In genomic region chr2:188285049-188285448, GRCh38 we compare ENCODE assay signal across 20 cellular contexts. TPM values are rescaled to one million over a fixed set of nuclear protein-coding genes. Genes with fewer than 3 reads are reported as not detected.
DNase-seq lines count a peak whose midpoint lies in the region; ATAC-seq, FAIRE-seq and TF ChIP-seq lines count a peak whose summit lies in the region.
"Had no signal": no experiment of that assay in that cellular context is flagged by ENCODE, and none has a peak within 500 bp of the region (broad histone marks: within the 10 kb centered on the region; RNA-seq: fewer than 3 reads in every experiment).

No MANE protein-coding gene starts in this region.

- H3K27me3 ChIP-seq in K562 (ENCODE audit: control insufficient read depth in 2 of 2, insufficient read depth in 2 of 2, low read length in 2 of 2), result no peaks in the 10 kb centered on the region
- H3K27me3 ChIP-seq in ascending aorta, result no peaks in the 10 kb centered on the region

- no peak for FAIRE-seq in K562 (lab: Jason Lieb, UNC)
- FAIRE-seq: H54 had no signal

- in situ Hi-C loops in K562 (cut with MboI), result no loop called here

- intact Hi-C loops in K562 (cut with micrococcal nuclease) (no loop called here), ascending aorta (cut with DNase I) (no loop called here)

- no peak for TF ChIP-seq EP300 in K562 (IDR thresholded peaks at IDR 0.05; ENCODE audit: low read length)

- H3K27me3 Mint-ChIP-seq in T-cell, result peaks cover 0 to 13% of the 10 kb centered on the region in 2 donors

- no TSS peak for BruUV-seq in K562 (replicated peaks; lab: Mats Ljungman, UMichigan)

- H3K4me3 Mint-ChIP-seq in T-cell, result no peak overlapping the region
- H3K4me3 Mint-ChIP-seq: HFFc6 had no signal

- no peak overlapping the region for H3K27ac Mint-ChIP-seq in T-cell
- H3K27ac Mint-ChIP-seq: HFFc6 had no signal

- H3K36me3 ChIP-seq in K562 (ENCODE audit: control insufficient read depth, insufficient read depth, low read length) (peaks cover 18% of the 10 kb centered on the region), ascending aorta (no peaks in the 10 kb centered on the region)

- POLR2A ChIA-PET in K562 (lab: Yijun Ruan, JAX), result interaction anchor here (1.3 kb wide), 1 partner anchor 74 kb away, joined by 5 read pairs; no protein-coding TSS in a partner anchor
- POLR2A ChIA-PET in T-cell (lab: Charles Lee), result no interaction called here

- DNase-seq in NCI-H2029 treated with DMSO at 0.1 percent for 48 hours (lab: John Stamatoyannopoulos, UW) (peak; percentile 80), K562 (ENCODE audit: extremely low read depth in 1 of 4, low spot score in 3 of 4) (no peak), mucosa of gallbladder (ENCODE audit: low spot score) (peak; percentile 31), iPS-NIHi11 (ENCODE audit: low spot score) (no peak), ascending aorta (ENCODE audit: low spot score in 2 of 2) (no peak), retina (no peak), T-cell (no peak)
- DNase-seq: C1 segment of cervical spinal cord, DMS 273 treated with DMSO at 0.1 percent for 48 hours, EL, HFFc6, Karpas-422, NCI-H1436, NCI-H2081, NCI-H2227 treated with DMSO at 0.1 percent for 48 hours, NCI-H526, RPMI8226, SIG-M5 had no signal

- H3K27ac ChIP-seq in 22Rv1 (peak overlapping the region; percentile 12; the same call in 1 of the 2 replicates), K562 (ENCODE audit: extremely low read depth, low read depth, low read length) (peak overlapping the region; percentile 72; the same call in 2 of the 3 replicates), ascending aorta (peak overlapping the region in 1 of 2 donors; percentile 9)

- H3K4me1 ChIP-seq in K562 (replicated peaks in 1 of 2; ENCODE audit: control insufficient read depth in 2 of 2, insufficient read depth in 2 of 2, low read length in 2 of 2) (no peaks in the 10 kb centered on the region; a peak in 2 of 5 replicates), ascending aorta (peaks cover 0 to 3% of the 10 kb centered on the region in 2 donors)

- no peaks in the 10 kb centered on the region for H4K20me1 ChIP-seq in K562 (replicated peaks; ENCODE audit: control insufficient read depth, insufficient read depth, low read length)

- H3K79me2 ChIP-seq in K562 (ENCODE audit: control insufficient read depth, insufficient read depth, low read length), result peaks cover 74% of the 10 kb centered on the region

- H3K9me1 ChIP-seq in K562 (ENCODE audit: control insufficient read depth, insufficient read depth, low read length), result no peaks in the 10 kb centered on the region

- TF ChIP-seq CTCF in 22Rv1 (IDR thresholded peaks at IDR 0.05) (no peak), K562 (IDR thresholded peaks at IDR 0.05 in 2 of 3, conservative IDR thresholded peaks at IDR 0.05 in 1 of 3; ENCODE audit: insufficient read depth in 2 of 3, low read depth in 1 of 3, low read length in 3 of 3) (no peak), ascending aorta (IDR thresholded peaks at IDR 0.05) (no peak)

- no peak for TF ChIP-seq POLR2A in K562 (conservative IDR thresholded peaks at IDR 0.05)

- peaks cover 2 to 5% (median 4%) of the 10 kb centered on the region in 3 donors for H3K9me3 Mint-ChIP-seq in T-cell

- peak overlapping the region in 1 of 2 experiments; percentile 66; a peak in 2 of 4 replicates for H3K9ac ChIP-seq in K562 (ENCODE audit: insufficient read depth in 1 of 2, low read depth in 2 of 2, low read length in 2 of 2)

- ATAC-seq in K562 (peak; percentile 52), T-cell (replicated peaks in 1 of 4) (no peak)

- H2AFZ ChIP-seq in K562 (ENCODE audit: low read depth, low read length), result no peak overlapping the region

- H3K9me3 ChIP-seq in K562 (replicated peaks; ENCODE audit: control insufficient read depth, insufficient read depth, low read depth, low read length), result no peaks in the 10 kb centered on the region
- H3K9me3 ChIP-seq in ascending aorta, result no peaks in the 10 kb centered on the region

- no peaks in the 10 kb centered on the region for H3K4me1 Mint-ChIP-seq in T-cell

- 14% methylated on average over 5 of the region's 5 CpGs for WGBS in K562 (ENCODE audit: insufficient coverage, low coverage, missing lambda C conversion rate)

- no peak for TF ChIP-seq RAD21 in K562 (CRISPR knock-in tag; conservative IDR thresholded peaks at IDR 0.05 in 1 of 2, IDR thresholded peaks at IDR 0.05 in 1 of 2)

- CTCF ChIA-PET in K562 (lab: Yijun Ruan, JAX; ENCODE audit: low intra/inter-chr PET ratio), result no interaction called here
- CTCF ChIA-PET in T-cell (lab: Charles Lee), result no interaction called here

- no peaks in the 10 kb centered on the region for H3K36me3 Mint-ChIP-seq in T-cell

- H3K4me2 ChIP-seq in K562 (ENCODE audit: insufficient read depth, low read length), result peak overlapping the region; percentile 67

- H3K4me3 ChIP-seq in K562 (peak overlapping the region; percentile 47; the same call in 1 of the 2 replicates), ascending aorta (no peak overlapping the region)

TF ChIP-seq in K562, 482 proteins besides CTCF, POLR2A, EP300 and RAD21:
- TF ChIP-seq POLR2H (tag; IDR thresholded peaks at IDR 0.05; ENCODE audit: low read depth) (no peak), PHF8 (IDR thresholded peaks at IDR 0.05; ENCODE audit: borderline replicate concordance, low read length) (no peak), ZNF639 (CRISPR knock-in tag; conservative IDR thresholded peaks at IDR 0.05 in 1 of 2, IDR thresholded peaks at IDR 0.05 in 1 of 2) (0 out of 4 replicates have a peak, but pooled peaks of 1 of the 2 experiments have one; percentile 14)

RNA-seq across cellular contexts. Expression of gene GULP1, which starts 6.6 kb away (rescaled TPM):
- total RNA-seq in K562 (2011; cell fraction: chromatin; rRNA removed; ENCODE audit: low replicate concordance), result 22.0 and 32.1 TPM in 2 replicates
- total RNA-seq in K562 (2011; cell fraction: nucleolus; rRNA removed), result 12.3 and 22.5 TPM in 2 replicates
- 24.6 and 32.9 TPM in 2 replicates for total RNA-seq in K562 (2011; cell fraction: nucleoplasm; rRNA removed)
- total RNA-seq in K562 (2014; rRNA removed) (18.7 and 20.1 TPM in 2 replicates), K562 (2014; rRNA removed; fragmentation: Illumina TruSeq; extraction: Trizol) (25.3 and 28.2 TPM in 2 replicates), K562 (2015; rRNA removed; fragmentation: Illumina TruSeq; extraction: Trizol) (24.2 and 24.3 TPM in 2 replicates), K562 (2021) (19.5 and 22.8 TPM in 2 replicates), mucosa of gallbladder (53.4 TPM), ascending aorta (67.8 TPM), T-cell (under 1 TPM in 3 of 5 donors, not detected in 2; 0.13 to 0.47 (median 0.13) TPM)
- polyA plus RNA-seq in K562 (2011; rRNA removed) (16.3 and 17.4 TPM in 2 replicates), K562 (2014; fragmentation: Illumina TruSeq; extraction: Trizol) (21.0 and 24.9 TPM in 2 replicates), K562 (2014; fragmentation: Nextera tagmentation; extraction: Ambion mirVana) (1 to 10 TPM; 8.5 to 8.6 TPM), K562 (2014; rRNA removed) (21.0 and 23.8 TPM in 2 replicates)
- 8.8 and 13.0 TPM in 2 replicates for polyA plus RNA-seq in K562 (2011; cell fraction: cytosol; rRNA removed)
- 11.8 and 16.0 TPM in 2 replicates for polyA plus RNA-seq in K562 (2011; cell fraction: nucleus; rRNA removed)
- 11.1 and 14.0 TPM in 2 replicates for polyA plus RNA-seq in K562 (2012)
- 23.2 and 28.7 TPM in 2 replicates for polyA minus RNA-seq in K562 (2011; rRNA and poly(A)+ RNA removed)
- polyA minus RNA-seq in K562 (2011; cell fraction: cytosol; rRNA and poly(A)+ RNA removed), result 14.6 and 17.6 TPM in 2 replicates
- 29.1 and 49.5 TPM in 2 replicates for polyA minus RNA-seq in K562 (2011; cell fraction: nucleus; rRNA and poly(A)+ RNA removed)

Comparison
In these comparisons a context has a peak if more than half of its experiments do, and no peak if none do; other contexts are left out.
1. DNase-seq: peak in NCI-H2029 treated with DMSO at 0.1 percent for 48 hours (single experiment) and mucosa of gallbladder (single experiment); none in K562 (0 of 4), iPS-NIHi11 (single experiment), ascending aorta (0 of 2), retina (single experiment) and T-cell (0 of 34).
2. RNA of gene GULP1, which starts 6.6 kb away (total RNA-seq): 67.8 TPM in ascending aorta (single experiment), 53.4 TPM in mucosa of gallbladder (single experiment) and 12.3 to 32.9 TPM in K562; 0.13 to 0.47 TPM in T-cell; every median in the first group is over 4 times any median in the second.